Comparison of ENCODE assay signal across 11 cellular contexts in genomic region chr18:3008546-3008945, GRCh38. TPM values are rescaled to one million over a fixed set of nuclear protein-coding genes. Genes with fewer than 3 reads are reported as not detected.
DNase-seq lines count a peak whose midpoint lies in the region; ATAC-seq and TF ChIP-seq lines count a peak whose summit lies in the region.
"Had no signal": no experiment of that assay in that cellular context is flagged by ENCODE, and none has a peak within 500 bp of the region (broad histone marks: within the 10 kb centered on the region; RNA-seq: fewer than 3 reads in every experiment).

No MANE protein-coding gene starts in this region.

- no peak overlapping the region for H3K4me3 ChIP-seq in CD4-positive, alpha-beta memory T cell (ENCODE audit: low read length in 2 of 2)
- no peak overlapping the region for H3K4me3 ChIP-seq in IMR-90 (ENCODE audit: insufficient read depth, low read depth, low read length)
- H3K4me3 ChIP-seq in osteoblast (ENCODE audit: insufficient read depth, low read length) = no peak overlapping the region
- H3K4me3 ChIP-seq in ovary = no peak overlapping the region

- no peak overlapping the region for H2BK120ac ChIP-seq in IMR-90 (ENCODE audit: low read depth, low read length)

- H4K91ac ChIP-seq in IMR-90 (ENCODE audit: insufficient read depth, low read depth, low read length) = no peak overlapping the region

- H3K27me3 Mint-ChIP-seq in CD4-positive, alpha-beta memory T cell = no peaks in the 10 kb centered on the region
- no peaks in the 10 kb centered on the region for H3K27me3 Mint-ChIP-seq in central memory CD8-positive, alpha-beta T cell

- 0% methylated on average over 1 of the region's 4 CpGs; no CpG with 5 or more reads in 1 of the 2 experiments for WGBS in IMR-90 (ENCODE audit: extremely low coverage in 2 of 2, insufficient read length in 1 of 2), 2 experiments
- 60 to 68% (median 65%) methylated on average over 4 of the region's 4 CpGs for WGBS in ovary, 3 donors

- TF ChIP-seq POLR2A in IMR-90 (IDR thresholded peaks at IDR 0.05; ENCODE audit: low read depth, low read length) = no peak
- no peak for TF ChIP-seq POLR2A in ovary (IDR thresholded peaks at IDR 0.05)

- dilution Hi-C loops in IMR-90 (cut with HindIII; ENCODE audit: low sequenced_read_pairs, unreplicated experiment) = no loop called here

- peaks cover 49 to 77% (median 64%) of the 10 kb centered on the region in 4 donors for H3K4me1 Mint-ChIP-seq in CD4-positive, alpha-beta memory T cell
- peaks cover 60% of the 10 kb centered on the region for H3K4me1 Mint-ChIP-seq in central memory CD8-positive, alpha-beta T cell

- H4K8ac ChIP-seq in IMR-90 (ENCODE audit: low read depth in 2 of 2, low read length in 2 of 2) = peak overlapping the region in 1 of 2 experiments; percentile 53; a peak in 1 of 4 replicates

- H3K36me3 Mint-ChIP-seq in CD4-positive, alpha-beta memory T cell = peaks cover 50 to 64% of the 10 kb centered on the region in 2 donors
- H3K36me3 Mint-ChIP-seq in central memory CD8-positive, alpha-beta T cell (ENCODE audit: insufficient read depth) = peaks cover 28% of the 10 kb centered on the region

- H3K4ac ChIP-seq in IMR-90 (ENCODE audit: low read depth, low read length) = no peak overlapping the region

- H2AFZ ChIP-seq in IMR-90 (replicated peaks; ENCODE audit: low read length, poor library complexity) (no peak overlapping the region), osteoblast (ENCODE audit: low read length) (no peak overlapping the region)

- peaks cover 37% of the 10 kb centered on the region for H3K4me1 ChIP-seq in CD4-positive, alpha-beta memory T cell (ENCODE audit: insufficient read depth, low read length)
- H3K4me1 ChIP-seq in IMR-90 (ENCODE audit: control insufficient read depth, insufficient read depth, low read length) (peaks cover 13% of the 10 kb centered on the region), osteoblast (ENCODE audit: insufficient read depth, low read length) (no peaks in the 10 kb centered on the region), ovary (ENCODE audit: insufficient read depth) (peaks cover 7% of the 10 kb centered on the region)

- H3K4me2 ChIP-seq in IMR-90 (ENCODE audit: low read depth, low read length) (no peak overlapping the region), osteoblast (ENCODE audit: insufficient read depth, low read length) (peak overlapping the region; percentile 30)

- H4K20me1 ChIP-seq in IMR-90 (ENCODE audit: insufficient read depth, low read length) (peaks cover 35% of the 10 kb centered on the region; the same call in 1 of the 2 replicates), osteoblast (ENCODE audit: insufficient read depth, low read length) (peaks cover 34% of the 10 kb centered on the region)

- ATAC-seq in IMR-90 (ENCODE audit: low read depth) (peak; percentile 50), HG03520 (IDR thresholded peaks at IDR 0.05; ENCODE audit: unreplicated experiment) (no peak)
- ATAC-seq in central memory CD8-positive, alpha-beta T cell (replicated peaks; ENCODE audit: extremely low read depth, poor library complexity, severe bottlenecking) = no peak

- H3K27me3 ChIP-seq in CD4-positive, alpha-beta memory T cell (ENCODE audit: insufficient read depth, low read length) = no peaks in the 10 kb centered on the region
- no peaks in the 10 kb centered on the region for H3K27me3 ChIP-seq in IMR-90 (ENCODE audit: control insufficient read depth, insufficient read depth, low read length)
- H3K27me3 ChIP-seq in osteoblast (ENCODE audit: insufficient read depth, low read length) = no peaks in the 10 kb centered on the region
- no peaks in the 10 kb centered on the region for H3K27me3 ChIP-seq in ovary

- TF ChIP-seq EP300 in ovary (IDR thresholded peaks at IDR 0.05) = no peak

- no peak overlapping the region for H4K5ac ChIP-seq in IMR-90 (ENCODE audit: low read depth, low read length)

- no peak overlapping the region for H2BK20ac ChIP-seq in IMR-90 (ENCODE audit: low read depth, low read length)

- H3K9me3 Mint-ChIP-seq in CD4-positive, alpha-beta memory T cell = peaks cover 0 to 1% (median 0%) of the 10 kb centered on the region in 8 donors
- no peaks in the 10 kb centered on the region for H3K9me3 Mint-ChIP-seq in central memory CD8-positive, alpha-beta T cell

- CTCF ChIA-PET in CD4-positive, alpha-beta memory T cell (lab: Charles Lee; ENCODE audit: partially characterized antibody) = interaction anchor here (0.8 to 18.5 kb wide), 4 partner anchors 12 to 121 kb away, joined by 5 to 651 read pairs (median 62); no protein-coding TSS in a partner anchor
- CTCF ChIA-PET in IMR-90 (lab: Yijun Ruan, JAX) = interaction anchor here (0.6 to 1.5 kb wide), 2 partner anchors 54 to 320 kb away, joined by 4 read pairs; no protein-coding TSS in a partner anchor

- H2BK15ac ChIP-seq in IMR-90 (ENCODE audit: low read depth, low read length) = no peak overlapping the region

- peak overlapping the region in 2 of 8 donors; percentile 10 to 30 for H3K4me3 Mint-ChIP-seq in CD4-positive, alpha-beta memory T cell
- no peak overlapping the region for H3K4me3 Mint-ChIP-seq in central memory CD8-positive, alpha-beta T cell

- H3K79me1 ChIP-seq in IMR-90 (ENCODE audit: low read depth in 1 of 2, low read length in 2 of 2) = peaks cover 34 to 62% of the 10 kb centered on the region in 2 experiments

- no peak overlapping the region; the same call in 1 of the 2 replicates for H2AK5ac ChIP-seq in IMR-90 (ENCODE audit: low read depth, low read length)

- in situ Hi-C loops in IMR-90 (cut with MboI; ENCODE audit: low sequenced_read_pairs) = no loop called here

- H2BK5ac ChIP-seq in IMR-90 (ENCODE audit: low read depth, low read length, poor library complexity, severe bottlenecking) = no peak overlapping the region

- no peak overlapping the region for H3K14ac ChIP-seq in IMR-90 (replicated peaks; ENCODE audit: low read depth, low read length)

- intact Hi-C loops in CD4-positive, alpha-beta memory T cell (cut with micrococcal nuclease) = no loop called here
- intact Hi-C loops in IMR-90 (cut with micrococcal nuclease) = loop anchor here (2.0 to 10.0 kb wide), 2 partner anchors 20 to 54 kb away; no protein-coding TSS in a partner anchor
- intact Hi-C loops in ovary (cut with DNase I) = no loop called here

- no peak overlapping the region for H3K23ac ChIP-seq in IMR-90 (ENCODE audit: low read depth, low read length)

- H3K18ac ChIP-seq in IMR-90 (ENCODE audit: low read depth, low read length) = no peak overlapping the region

- peaks cover 13% of the 10 kb centered on the region for H3K9me1 ChIP-seq in IMR-90 (ENCODE audit: insufficient read depth, low read length)

- no peak overlapping the region for H2AK9ac ChIP-seq in IMR-90 (replicated peaks; ENCODE audit: low read depth, low read length, poor library complexity)

- no TSS peak for BruUV-seq in IMR-90 (replicated peaks; lab: Mats Ljungman, UMichigan)

- no peak for DNase-seq in CD4-positive, alpha-beta memory T cell
- DNase-seq in IMR-90 (peak; percentile 95), osteoblast (ENCODE audit: insufficient read length, low spot score, missing footprints) (peak; percentile 90), ovary (no peak)
- no peak for DNase-seq in central memory CD8-positive, alpha-beta T cell (ENCODE audit: low spot score in 2 of 2)
- DNase-seq in stimulated activated CD4-positive, alpha-beta T cell treated with anti-CD3 and anti-CD28 coated beads, Interleukin-2, amount 100 ng/mL, for 24 hours = no peak
- DNase-seq: DND-41; effector memory CD4-positive, alpha-beta T cell; midbrain; stimulated activated CD4-positive, alpha-beta T cell treated with anti-CD3 and anti-CD28 coated beads, Interleukin-4, amount 100 ng/mL, for 4 hours had no signal

- peak overlapping the region in 5 of 7 donors; percentile 3 to 66 (median 52) for H3K27ac Mint-ChIP-seq in CD4-positive, alpha-beta memory T cell
- peak overlapping the region; percentile 58 for H3K27ac Mint-ChIP-seq in central memory CD8-positive, alpha-beta T cell (ENCODE audit: low read depth)

- peaks cover 9% of the 10 kb centered on the region for H3K36me3 ChIP-seq in CD4-positive, alpha-beta memory T cell (ENCODE audit: insufficient read depth, low read length)
- H3K36me3 ChIP-seq in IMR-90 (ENCODE audit: control insufficient read depth, insufficient read depth, low read length) = peaks cover 25% of the 10 kb centered on the region
- H3K36me3 ChIP-seq in osteoblast (ENCODE audit: insufficient read depth, low read length) = peaks cover 45% of the 10 kb centered on the region
- no peaks in the 10 kb centered on the region for H3K36me3 ChIP-seq in ovary

- TF ChIP-seq CTCF in IMR-90 (conservative IDR thresholded peaks at IDR 0.05; ENCODE audit: low read depth, low read length) = no peak
- TF ChIP-seq CTCF in osteoblast (IDR thresholded peaks at IDR 0.05; ENCODE audit: extremely low read depth, low read depth, low read length) = no peak
- no peak for TF ChIP-seq CTCF in ovary (IDR thresholded peaks at IDR 0.05)

- H3K27ac ChIP-seq in CD4-positive, alpha-beta memory T cell (ENCODE audit: low read depth, low read length) = no peak overlapping the region
- H3K27ac ChIP-seq in IMR-90 (ENCODE audit: insufficient read depth, low read length) (peak overlapping the region; percentile 11), osteoblast (ENCODE audit: low read depth, low read length) (peak overlapping the region; percentile 39), ovary (no peak overlapping the region)

- TF ChIP-seq RAD21 in IMR-90 (IDR thresholded peaks at IDR 0.05; ENCODE audit: low read length) = no peak

- POLR2A ChIA-PET in CD4-positive, alpha-beta memory T cell (lab: Charles Lee; ENCODE audit: partially characterized antibody) = interaction anchor here (0.9 to 5.6 kb wide), 4 partner anchors 10 to 63 kb away, joined by 3 to 38 read pairs (median 4); no protein-coding TSS in a partner anchor
- POLR2A ChIA-PET in IMR-90 (lab: Charles Lee; ENCODE audit: unreplicated experiment) = no interaction called here

- no peak overlapping the region for H3K9ac ChIP-seq in IMR-90 (ENCODE audit: low read depth, low read length)

- no peak overlapping the region for H3K56ac ChIP-seq in IMR-90 (ENCODE audit: extremely low read depth, insufficient read depth, low read length)

- H3K79me2 ChIP-seq in osteoblast (ENCODE audit: insufficient read depth, low read length) = peaks cover 89% of the 10 kb centered on the region

- no peaks in the 10 kb centered on the region for H3K9me3 ChIP-seq in CD4-positive, alpha-beta memory T cell (ENCODE audit: control insufficient read depth in 1 of 2, low read length in 2 of 2)
- H3K9me3 ChIP-seq in IMR-90 (ENCODE audit: control insufficient read depth, insufficient read depth, low read length) (0 out of 2 replicates have a peak, but pooled peaks cover 3% of the 10 kb centered on the region), osteoblast (ENCODE audit: low read depth, low read length) (no peaks in the 10 kb centered on the region), ovary (no peaks in the 10 kb centered on the region)

RNA-seq across cellular contexts. Expression of gene LPIN2, which starts 4.4 kb away (rescaled TPM):
- total RNA-seq in CD4-positive, alpha-beta memory T cell = 100 to 1,000 TPM in 1 of 2 experiments, 10 to 100 TPM in 1; 95.4 to 103 TPM
- polyA plus RNA-seq in CD4-positive, alpha-beta memory T cell = 10 to 100 TPM; 53.6 to 96.5 TPM
- total RNA-seq in IMR-90 (2012; rRNA removed) (21.9 and 23.9 TPM in 2 replicates), osteoblast (47.7 and 48.1 TPM in 2 replicates), ovary (10 to 100 TPM; 21.3 to 30.4 (median 26.4) TPM)
- polyA plus RNA-seq in IMR-90 (2012; rRNA removed) (14.4 and 16.2 TPM in 2 replicates), ovary (10 to 100 TPM; 13.4 to 44.7 TPM)
- 8.0 and 9.9 TPM in 2 replicates for polyA plus RNA-seq in IMR-90 (2012; cell fraction: cytosol; rRNA removed)
- 15.7 and 29.0 TPM in 2 replicates for polyA plus RNA-seq in IMR-90 (2012; cell fraction: nucleus; rRNA removed; ENCODE audit: low replicate concordance)

Comparison
In these comparisons a context has a peak if more than half of its experiments do, and no peak if none do; other contexts are left out.
1. DNase-seq: peak in IMR-90 (single experiment) and osteoblast (single experiment); none in CD4-positive, alpha-beta memory T cell (0 of 5), central memory CD8-positive, alpha-beta T cell (0 of 2), stimulated activated CD4-positive, alpha-beta T cell treated with anti-CD3 and anti-CD28 coated beads, Interleukin-2, amount 100 ng/mL, for 24 hours (0 of 2) and ovary (0 of 5).
2. H3K27ac ChIP-seq: peak in IMR-90 (single experiment) and osteoblast (single experiment); none in CD4-positive, alpha-beta memory T cell (single experiment) and ovary (0 of 2).